2 cellular contexts compared by ENCODE assay signal in the genomic region with DNA sequence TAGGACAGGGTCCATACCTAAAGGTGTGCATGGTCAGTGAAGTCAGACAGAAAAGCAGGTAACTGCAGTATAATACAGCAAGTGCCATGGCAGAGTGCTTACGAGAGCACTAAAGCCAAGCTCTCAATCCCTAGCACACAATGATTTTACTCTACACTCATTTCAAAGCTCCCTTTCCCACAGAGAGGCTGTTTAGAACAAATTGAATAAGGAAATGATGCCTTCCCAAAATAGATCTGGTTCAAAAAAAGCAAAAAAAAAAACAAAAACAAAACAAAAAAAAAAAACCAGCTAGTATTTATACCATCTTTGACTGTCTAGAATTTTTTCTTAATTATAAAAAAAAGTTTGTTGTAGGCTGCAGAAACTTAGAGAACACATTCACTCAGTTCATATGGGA.
TF ChIP-seq lines count a peak whose summit lies in the region.

No MANE protein-coding gene starts in this region.

TF ChIP-seq in IMR-90, 13 proteins besides CTCF, POLR2A, EP300 and RAD21:
- TF ChIP-seq, protein P1, sequence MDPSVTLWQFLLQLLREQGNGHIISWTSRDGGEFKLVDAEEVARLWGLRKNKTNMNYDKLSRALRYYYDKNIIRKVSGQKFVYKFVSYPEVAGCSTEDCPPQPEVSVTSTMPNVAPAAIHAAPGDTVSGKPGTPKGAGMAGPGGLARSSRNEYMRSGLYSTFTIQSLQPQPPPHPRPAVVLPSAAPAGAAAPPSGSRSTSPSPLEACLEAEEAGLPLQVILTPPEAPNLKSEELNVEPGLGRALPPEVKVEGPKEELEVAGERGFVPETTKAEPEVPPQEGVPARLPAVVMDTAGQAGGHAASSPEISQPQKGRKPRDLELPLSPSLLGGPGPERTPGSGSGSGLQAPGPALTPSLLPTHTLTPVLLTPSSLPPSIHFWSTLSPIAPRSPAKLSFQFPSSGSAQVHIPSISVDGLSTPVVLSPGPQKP (IDR thresholded peaks at IDR 0.05; ENCODE audit: borderline replicate concordance, low read depth, low read length) = no peak
- TF ChIP-seq MXI1 (IDR thresholded peaks at IDR 0.05; ENCODE audit: borderline replicate concordance, low read depth, low read length) = no peak
- no peak for TF ChIP-seq RCOR1 (IDR thresholded peaks at IDR 0.05; ENCODE audit: insufficient replicate concordance, low read length)
- TF ChIP-seq, protein P2, sequence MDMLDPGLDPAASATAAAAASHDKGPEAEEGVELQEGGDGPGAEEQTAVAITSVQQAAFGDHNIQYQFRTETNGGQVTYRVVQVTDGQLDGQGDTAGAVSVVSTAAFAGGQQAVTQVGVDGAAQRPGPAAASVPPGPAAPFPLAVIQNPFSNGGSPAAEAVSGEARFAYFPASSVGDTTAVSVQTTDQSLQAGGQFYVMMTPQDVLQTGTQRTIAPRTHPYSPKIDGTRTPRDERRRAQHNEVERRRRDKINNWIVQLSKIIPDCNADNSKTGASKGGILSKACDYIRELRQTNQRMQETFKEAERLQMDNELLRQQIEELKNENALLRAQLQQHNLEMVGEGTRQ (IDR thresholded peaks at IDR 0.05; ENCODE audit: low read depth, low read length) = no peak
- TF ChIP-seq MAFK (IDR thresholded peaks at IDR 0.05; ENCODE audit: low read depth, low read length) = no peak
- TF ChIP-seq FOS (IDR thresholded peaks at IDR 0.05; ENCODE audit: low read depth, low read length) = no peak
- no peak for TF ChIP-seq CEBPB (IDR thresholded peaks at IDR 0.05; ENCODE audit: low read depth, low read length)
- TF ChIP-seq CHD1 (IDR thresholded peaks at IDR 0.05; ENCODE audit: low read depth, low read length) = no peak
- TF ChIP-seq SMC3 (IDR thresholded peaks at IDR 0.05; ENCODE audit: low read depth, low read length) = no peak
- no peak for TF ChIP-seq BHLHE40 (IDR thresholded peaks at IDR 0.05; ENCODE audit: low read depth, low read length)
- no peak for TF ChIP-seq RFX5 (IDR thresholded peaks at IDR 0.05; ENCODE audit: low read depth, low read length)
- no peak for TF ChIP-seq MAZ (IDR thresholded peaks at IDR 0.05; ENCODE audit: borderline replicate concordance, low read depth, low read length)
- no peak for TF ChIP-seq NFE2L2 (IDR thresholded peaks at IDR 0.05; ENCODE audit: low read depth, low read length)

TF ChIP-seq in GM12878, 131 proteins besides CTCF, POLR2A, EP300 and RAD21 (continued from another document):
- TF ChIP-seq, protein P3, sequence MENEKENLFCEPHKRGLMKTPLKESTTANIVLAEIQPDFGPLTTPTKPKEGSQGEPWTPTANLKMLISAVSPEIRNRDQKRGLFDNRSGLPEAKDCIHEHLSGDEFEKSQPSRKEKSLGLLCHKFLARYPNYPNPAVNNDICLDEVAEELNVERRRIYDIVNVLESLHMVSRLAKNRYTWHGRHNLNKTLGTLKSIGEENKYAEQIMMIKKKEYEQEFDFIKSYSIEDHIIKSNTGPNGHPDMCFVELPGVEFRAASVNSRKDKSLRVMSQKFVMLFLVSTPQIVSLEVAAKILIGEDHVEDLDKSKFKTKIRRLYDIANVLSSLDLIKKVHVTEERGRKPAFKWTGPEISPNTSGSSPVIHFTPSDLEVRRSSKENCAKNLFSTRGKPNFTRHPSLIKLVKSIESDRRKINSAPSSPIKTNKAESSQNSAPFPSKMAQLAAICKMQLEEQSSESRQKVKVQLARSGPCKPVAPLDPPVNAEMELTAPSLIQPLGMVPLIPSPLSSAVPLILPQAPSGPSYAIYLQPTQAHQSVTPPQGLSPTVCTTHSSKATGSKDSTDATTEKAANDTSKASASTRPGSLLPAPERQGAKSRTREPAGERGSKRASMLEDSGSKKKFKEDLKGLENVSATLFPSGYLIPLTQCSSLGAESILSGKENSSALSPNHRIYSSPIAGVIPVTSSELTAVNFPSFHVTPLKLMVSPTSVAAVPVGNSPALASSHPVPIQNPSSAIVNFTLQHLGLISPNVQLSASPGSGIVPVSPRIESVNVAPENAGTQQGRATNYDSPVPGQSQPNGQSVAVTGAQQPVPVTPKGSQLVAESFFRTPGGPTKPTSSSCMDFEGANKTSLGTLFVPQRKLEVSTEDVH (IDR thresholded peaks at IDR 0.05; ENCODE audit: low read depth, partially characterized antibody) = no peak
- TF ChIP-seq MEF2A (IDR thresholded peaks at IDR 0.05; ENCODE audit: insufficient read depth, low read depth, low read length) (peak; percentile 94), CREM (IDR thresholded peaks at IDR 0.05; ENCODE audit: low read depth) (no peak), BCL11A (IDR thresholded peaks at IDR 0.05; ENCODE audit: low read depth, low read length) (0 out of 2 replicates have a peak, but pooled peaks have one; percentile 11), TCF3 (IDR thresholded peaks at IDR 0.05; ENCODE audit: borderline replicate concordance, insufficient read depth, low read depth, low read length) (no peak), CEBPB (IDR thresholded peaks at IDR 0.05; ENCODE audit: borderline replicate concordance in 1 of 2, low read depth in 2 of 2, low read length in 2 of 2) (no peak)
